ENCODE assay signal across 8 cellular contexts in genomic region chr18:70195852-70196434, GRCh38. TPM values are rescaled to one million over a fixed set of nuclear protein-coding genes. Genes with fewer than 3 reads are reported as not detected.
DNase-seq lines count a peak whose midpoint lies in the region; ATAC-seq and TF ChIP-seq lines count a peak whose summit lies in the region.

No MANE protein-coding gene starts in this region.

- no peak overlapping the region for H3K4me3 Mint-ChIP-seq in WTC11

- H3K27me3 Mint-ChIP-seq in WTC11 (ENCODE audit: low read depth) = no peaks in the 10 kb centered on the region

- H3K36me3 Mint-ChIP-seq in WTC11 = peaks cover 42% of the 10 kb centered on the region

- no peaks in the 10 kb centered on the region for H3K9me3 Mint-ChIP-seq in WTC11

- intact Hi-C loops in Right ventricle myocardium superior (cut with DNase I) = loop anchor here (5.0 kb wide), 1 partner anchor 236 kb away; no protein-coding TSS in a partner anchor
- intact Hi-C loops in posterior vena cava (cut with DNase I) = loop anchor here (5.0 kb wide), 3 partner anchors 236 to 256 kb away; no protein-coding TSS in a partner anchor

- H3K4me1 Mint-ChIP-seq in WTC11 = no peaks in the 10 kb centered on the region

- DNase-seq in COLO829 (ENCODE audit: low spot score) = peak; percentile 14
- DNase-seq in GM20000 (ENCODE audit: low spot score) = no peak
- DNase-seq in NCI-H1105 treated with DMSO at 0.1 percent for 48 hours (lab: John Stamatoyannopoulos, UW) = peak; percentile 54
- peak; percentile 10 for DNase-seq in WTC11 (ENCODE audit: low spot score)
- no peak for DNase-seq in Right ventricle myocardium superior
- DNase-seq in renal cortical epithelial cell (ENCODE audit: low read depth) = peak; percentile 63
- DNase-seq in posterior vena cava (ENCODE audit: low spot score) = no peak

- H3K27ac Mint-ChIP-seq in WTC11 = no peak overlapping the region

- TF ChIP-seq CTCF in GM20000 (IDR thresholded peaks at IDR 0.05; ENCODE audit: extremely low read depth, missing control alignments) = peak; percentile 35
- TF ChIP-seq CTCF in WTC11 (IDR thresholded peaks at IDR 0.05) = peak; percentile 24

- POLR2A ChIA-PET in WTC11 (lab: Charles Lee) = interaction anchor here (0.6 kb wide), 1 partner anchor 238 kb away, joined by 3 read pairs; no protein-coding TSS in a partner anchor

- CTCF ChIA-PET in WTC11 (lab: Charles Lee) = interaction anchor here (0.6 to 3.1 kb wide), 13 partner anchors 10 to 266 kb away, joined by 3 to 42 read pairs (median 4); partner anchors contain the start of gene RTTN

- ATAC-seq in WTC11 (no peak), Right ventricle myocardium superior (ENCODE audit: poor library complexity) (peak; percentile 94), HG02981 (IDR thresholded peaks at IDR 0.05; ENCODE audit: unreplicated experiment) (no peak)

TF ChIP-seq in WTC11, 78 proteins besides CTCF, POLR2A, EP300 and RAD21:
- TF ChIP-seq RELA (CRISPR knock-in tag; IDR thresholded peaks at IDR 0.05; ENCODE audit: borderline replicate concordance) (no peak), FOXJ3 (CRISPR knock-in tag; IDR thresholded peaks at IDR 0.05; ENCODE audit: borderline replicate concordance) (no peak), FOXP1 (CRISPR knock-in tag; IDR thresholded peaks at IDR 0.05; ENCODE audit: borderline replicate concordance) (no peak), ZNF425 (CRISPR knock-in tag; conservative IDR thresholded peaks at IDR 0.05) (no peak), NR3C1 (CRISPR knock-in tag; conservative IDR thresholded peaks at IDR 0.05; ENCODE audit: low read depth) (no peak)

RNA-seq across cellular contexts. Expression of gene RTTN, which starts 9.5 kb away (rescaled TPM):
- total RNA-seq in WTC11 (2021) (18.9 to 23.0 TPM (median 21.5 TPM) in 3 replicates), Right ventricle myocardium superior (11.1 TPM), renal cortical epithelial cell (6.9 and 8.2 TPM in 2 replicates), posterior vena cava (1 to 10 TPM; 9.4 to 9.7 TPM)

Comparison
In these comparisons a context has a peak if more than half of its experiments do, and no peak if none do; other contexts are left out.
1. DNase-seq: peak in COLO829 (single experiment), NCI-H1105 treated with DMSO at 0.1 percent for 48 hours (single experiment), WTC11 (single experiment) and renal cortical epithelial cell (single experiment); none in GM20000 (single experiment), Right ventricle myocardium superior (single experiment) and posterior vena cava (single experiment).